In genomic region chr5:143395638-143396352, GRCh38 we compare ENCODE assay signal across 9 cellular contexts. TPM values are rescaled to one million over a fixed set of nuclear protein-coding genes. Genes with fewer than 3 reads are reported as not detected.
DNase-seq lines count a peak whose midpoint lies in the region; ATAC-seq and TF ChIP-seq lines count a peak whose summit lies in the region.
"Had no signal": no experiment of that assay in that cellular context is flagged by ENCODE, and none has a peak within 500 bp of the region (broad histone marks: within the 10 kb centered on the region; RNA-seq: fewer than 3 reads in every experiment).

No MANE protein-coding gene starts in this region.

- H3K4me1 ChIP-seq in CD4-positive, CD25-positive, alpha-beta regulatory T cell (ENCODE audit: control insufficient read depth, insufficient read depth, low read length, poor library complexity, severe bottlenecking): peaks cover 90% of the 10 kb centered on the region
- H3K4me1 ChIP-seq in OCI-LY1 (ENCODE audit: insufficient read depth, low read length, severe bottlenecking): peaks cover 69% of the 10 kb centered on the region

- peak overlapping the region; percentile 99 for H3K4me2 ChIP-seq in OCI-LY1 (ENCODE audit: low read length)

- H3K9me2 ChIP-seq in OCI-LY1 (ENCODE audit: low read depth, low read length): no peaks in the 10 kb centered on the region

- H3K9me3 Mint-ChIP-seq in CD4-positive, CD25-positive, alpha-beta regulatory T cell: no peaks in the 10 kb centered on the region

- no peak overlapping the region for H3K27ac ChIP-seq in CD4-positive, CD25-positive, alpha-beta regulatory T cell (ENCODE audit: insufficient read depth, low read length, poor library complexity, severe bottlenecking)
- peak overlapping the region; percentile 48 for H3K27ac ChIP-seq in OCI-LY1 (ENCODE audit: low read depth, low read length, poor library complexity, severe bottlenecking)

- H3K79me2 ChIP-seq in OCI-LY1 (ENCODE audit: insufficient read depth, low read length): peaks cover 100% of the 10 kb centered on the region

- H3K4me1 Mint-ChIP-seq in CD4-positive, CD25-positive, alpha-beta regulatory T cell: peaks cover 67 to 88% (median 80%) of the 10 kb centered on the region in 4 donors

- H3K36me3 ChIP-seq in CD4-positive, CD25-positive, alpha-beta regulatory T cell (ENCODE audit: control insufficient read depth, insufficient read depth, low read length): peaks cover 17% of the 10 kb centered on the region
- peaks cover 78% of the 10 kb centered on the region for H3K36me3 ChIP-seq in OCI-LY1 (ENCODE audit: insufficient read depth, low read length)

- peak overlapping the region; percentile 98 for H3K4me3 ChIP-seq in CD4-positive, CD25-positive, alpha-beta regulatory T cell (ENCODE audit: low read depth, low read length)
- peak overlapping the region; percentile 83 for H3K4me3 ChIP-seq in OCI-LY1 (ENCODE audit: low read depth, low read length, poor library complexity, severe bottlenecking)

- H3K36me3 Mint-ChIP-seq in CD4-positive, CD25-positive, alpha-beta regulatory T cell: peaks cover 23% of the 10 kb centered on the region

- H3K9ac ChIP-seq in OCI-LY1 (ENCODE audit: low read length): peak overlapping the region; percentile 91; the same call in 1 of the 2 replicates

- H3K27ac Mint-ChIP-seq in CD4-positive, CD25-positive, alpha-beta regulatory T cell: no peak overlapping the region

- peak overlapping the region; percentile 75 to 91 (median 90) for H3K4me3 Mint-ChIP-seq in CD4-positive, CD25-positive, alpha-beta regulatory T cell

- no peak for DNase-seq in CD4-positive, CD25-positive, alpha-beta regulatory T cell
- DNase-seq in globus pallidus (ENCODE audit: low spot score) (peak; percentile 18), amygdala (lab: John Stamatoyannopoulos, UW) (no peak), HK-2 (ENCODE audit: unreplicated experiment) (no peak), NCI-H1048 (lab: John Stamatoyannopoulos, UW) (no peak)

- no peak for ATAC-seq in CD4-positive, CD25-positive, alpha-beta regulatory T cell (ENCODE audit: low read depth in 2 of 2)
- ATAC-seq in GM21390 (IDR thresholded peaks at IDR 0.05; ENCODE audit: unreplicated experiment): peak; percentile 53
- no peak for ATAC-seq in HG03520 (IDR thresholded peaks at IDR 0.05; ENCODE audit: unreplicated experiment)
- ATAC-seq: HCT116 had no signal

- no peaks in the 10 kb centered on the region for H3K9me3 ChIP-seq in CD4-positive, CD25-positive, alpha-beta regulatory T cell (ENCODE audit: control insufficient read depth in 2 of 2, low read length in 2 of 2)
- no peaks in the 10 kb centered on the region for H3K9me3 ChIP-seq in OCI-LY1 (ENCODE audit: low read length)

- H3K27me3 Mint-ChIP-seq in CD4-positive, CD25-positive, alpha-beta regulatory T cell: no peaks in the 10 kb centered on the region

- no peak overlapping the region for H2AFZ ChIP-seq in OCI-LY1 (ENCODE audit: low read length)

- no peaks in the 10 kb centered on the region for H3K27me3 ChIP-seq in CD4-positive, CD25-positive, alpha-beta regulatory T cell (ENCODE audit: control insufficient read depth, insufficient read depth, low read length)
- H3K27me3 ChIP-seq in OCI-LY1 (ENCODE audit: insufficient read depth, low read length): no peaks in the 10 kb centered on the region

- no peaks in the 10 kb centered on the region for H3F3A ChIP-seq in OCI-LY1 (ENCODE audit: insufficient read depth, low read length)

- H4K20me1 ChIP-seq in OCI-LY1 (ENCODE audit: insufficient read depth, low read length): no peaks in the 10 kb centered on the region

- TF ChIP-seq CTCF in OCI-LY1 (IDR thresholded peaks at IDR 0.05; ENCODE audit: low read length): no peak

RNA-seq across cellular contexts. Expression of gene NR3C1, which starts 7.7 kb away (rescaled TPM):
- 154 TPM for total RNA-seq in CD4-positive, CD25-positive, alpha-beta regulatory T cell
- polyA plus RNA-seq in CD4-positive, CD25-positive, alpha-beta regulatory T cell: 10 to 100 TPM; 62.5 to 85.5 (median 71.3) TPM
